In the genomic region with DNA sequence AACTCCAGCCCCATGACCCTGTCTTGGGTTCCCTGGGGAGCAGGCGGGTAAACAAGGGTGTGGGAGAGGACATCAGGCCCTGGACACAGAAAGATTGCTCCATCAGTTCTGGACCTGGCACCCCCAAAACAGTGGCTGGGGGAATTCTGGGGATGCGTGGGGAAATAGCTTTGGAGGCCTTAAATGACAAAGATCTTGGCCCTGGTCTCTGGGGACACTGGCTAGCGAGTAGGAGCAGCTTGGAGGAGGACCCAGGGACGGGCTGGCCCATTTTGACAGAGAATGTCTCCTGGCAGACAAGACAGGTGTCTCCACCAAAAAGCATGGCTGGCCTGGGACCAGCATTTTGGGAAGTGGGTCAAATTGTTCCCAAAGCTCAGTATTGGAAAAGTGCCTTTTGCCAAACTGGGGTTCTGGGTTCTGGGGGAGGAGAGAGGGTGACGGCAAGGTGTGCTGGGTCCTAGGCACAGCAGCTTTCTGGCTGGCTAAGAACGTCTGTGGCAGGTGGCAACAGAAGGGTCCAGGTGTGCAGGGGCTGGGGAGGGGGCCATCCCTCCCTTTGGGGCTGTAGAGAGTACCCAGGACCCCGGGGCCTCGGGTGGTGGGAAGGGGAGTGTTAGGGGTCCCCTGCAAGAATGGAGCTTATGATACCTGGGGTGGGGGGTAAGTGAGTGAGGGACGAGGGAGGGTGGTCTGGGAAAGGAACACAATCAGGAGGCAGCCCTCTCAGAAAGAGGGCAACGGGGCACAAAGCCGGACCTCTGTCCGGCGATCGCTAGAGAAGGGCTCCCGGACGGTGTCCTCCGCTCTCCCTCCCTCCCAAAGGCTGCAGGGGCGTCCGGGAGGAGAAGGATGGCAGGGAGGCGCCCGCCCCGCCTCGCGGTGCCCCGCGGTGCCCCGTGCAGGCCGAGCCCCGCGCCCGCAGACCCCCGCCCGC, we compare ENCODE assay signal across 8 cellular contexts. TPM values are rescaled to one million over a fixed set of nuclear protein-coding genes. Genes with fewer than 3 reads are reported as not detected.
A peak's percentile ranks its signal among the peaks of the same experiment; 100 is the strongest.
DNase-seq lines count a peak whose midpoint lies in the region; ATAC-seq and TF ChIP-seq lines count a peak whose summit lies in the region.

No MANE protein-coding gene starts in this region.

- DNase-seq in HuH-7 (ENCODE audit: low spot score) (peak; percentile 29), dorsolateral prefrontal cortex (peak in 1 of 10 donors; percentile 60), SK-N-DZ (ENCODE audit: low spot score) (no peak), NCI-H2107 treated with DMSO at 0.1 percent for 48 hours (lab: John Stamatoyannopoulos, UW; ENCODE audit: unreplicated experiment) (no peak), GM10248 (ENCODE audit: extremely low spot score) (no peak)
- DNase-seq in stimulated activated CD4-positive, alpha-beta T cell treated with anti-CD3 and anti-CD28 coated beads, Interleukin-12 subunit alpha, Interleukin-12 subunit beta, amount 100 ng/mL, for 4 hours: no peak

- no peaks in the 10 kb centered on the region for H3K9me3 Mint-ChIP-seq in nephron

- CTCF ChIA-PET in GM10248 (lab: Yijun Ruan, JAX): interaction anchor here (1.0 to 5.3 kb wide), 4 partner anchors 12 to 92 kb away, joined by 3 to 42 read pairs (median 9); no protein-coding TSS in a partner anchor

- peaks cover 55% of the 10 kb centered on the region for H3K4me1 Mint-ChIP-seq in nephron

- H3K27me3 Mint-ChIP-seq in nephron (ENCODE audit: low read depth): peaks cover 30% of the 10 kb centered on the region

- peak overlapping the region; percentile 50 to 89 (median 75) for H3K4me3 ChIP-seq in dorsolateral prefrontal cortex

- peak overlapping the region in 58 of 59 donors; percentile 38 to 91 (median 82) for H3K27ac ChIP-seq in dorsolateral prefrontal cortex

- peak overlapping the region; percentile 82 to 89 (median 87) for H3K4me3 Mint-ChIP-seq in nephron

- POLR2A ChIA-PET in GM10248 (lab: Yijun Ruan, JAX): interaction anchor here (0.8 kb wide), 1 partner anchor 53 kb away, joined by 7 read pairs; no protein-coding TSS in a partner anchor

- TF ChIP-seq CTCF in dorsolateral prefrontal cortex (IDR thresholded peaks at IDR 0.05 in 54 of 56, conservative IDR thresholded peaks at IDR 0.05 in 2 of 56; ENCODE audit: low read depth in 1 of 56, partially characterized antibody in 56 of 56): no peak
- no peak for TF ChIP-seq CTCF in nephron (IDR thresholded peaks at IDR 0.05; ENCODE audit: unreplicated experiment in 3 of 3)
- TF ChIP-seq CTCF in GM10248 (IDR thresholded peaks at IDR 0.05; ENCODE audit: control extremely low read depth, extremely low read depth, low read depth, missing control alignments): no peak

- H3K36me3 Mint-ChIP-seq in nephron (ENCODE audit: low read depth): no peaks in the 10 kb centered on the region

- peak; percentile 23 for ATAC-seq in GM19395 (IDR thresholded peaks at IDR 0.05; ENCODE audit: unreplicated experiment)

- H3K27ac Mint-ChIP-seq in nephron: no peak overlapping the region

- intact Hi-C loops in dorsolateral prefrontal cortex (cut with DNase I): loop anchor here (2.0 to 5.0 kb wide), 2 partner anchors 48 kb away; no protein-coding TSS in a partner anchor

- H3K27me3 ChIP-seq in dorsolateral prefrontal cortex: no peaks in the 10 kb centered on the region

RNA-seq across cellular contexts. Expression of gene CYRIA, which starts 0.6 kb away (rescaled TPM):
- 100 to 1,000 TPM in 99 of 120 experiments, 10 to 100 TPM in 21; 53.2 to 194 (median 131) TPM for total RNA-seq in dorsolateral prefrontal cortex
- 1.3 and 1.5 TPM in 2 replicates for polyA plus RNA-seq in SK-N-DZ (2014; cell fraction: cytosol; rRNA removed)
- 1.2 and 1.5 TPM in 2 replicates for polyA plus RNA-seq in SK-N-DZ (2014; cell fraction: nucleus; rRNA removed)
